Comparison of ENCODE assay signal across 9 cellular contexts in genomic region chr15:74307827-74308642, GRCh38. TPM values are rescaled to one million over a fixed set of nuclear protein-coding genes. Genes with fewer than 3 reads are reported as not detected.
DNase-seq lines count a peak whose midpoint lies in the region; ATAC-seq, FAIRE-seq and TF ChIP-seq lines count a peak whose summit lies in the region.
"Had no signal": no experiment of that assay in that cellular context is flagged by ENCODE, and none has a peak within 500 bp of the region (broad histone marks: within the 10 kb centered on the region; RNA-seq: fewer than 3 reads in every experiment).

No MANE protein-coding gene starts in this region.

- WGBS in heart left ventricle, 4 donors: 5 to 10% (median 8%) methylated on average over 15 to 18 of the region's 18 CpGs

- no peak for FAIRE-seq in H54 (lab: Jason Lieb, UNC)
- FAIRE-seq: islet of Langerhans had no signal

- no peak for TF ChIP-seq POLR2A in H54 (IDR thresholded peaks at IDR 0.05; ENCODE audit: low read depth, low read length)
- TF ChIP-seq POLR2A in heart left ventricle (IDR thresholded peaks at IDR 0.05): no peak

- no peaks in the 10 kb centered on the region for H3K4me1 Mint-ChIP-seq in activated naive CD8-positive, alpha-beta T cell treated with anti-CD3 and anti-CD28 coated beads for 36 hours

- intact Hi-C loops in heart left ventricle (cut with DNase I): loop anchor here (1.0 to 10.0 kb wide), 6 partner anchors 53 to 336 kb away; no protein-coding TSS in a partner anchor

- TF ChIP-seq CTCF in C4-2B (conservative IDR thresholded peaks at IDR 0.05) (peak; percentile 87), heart left ventricle (IDR thresholded peaks at IDR 0.05) (peak; percentile 47 to 78 (median 72))

- H3K36me3 ChIP-seq in heart left ventricle: no peaks in the 10 kb centered on the region

- H3K9me3 Mint-ChIP-seq in activated naive CD8-positive, alpha-beta T cell treated with anti-CD3 and anti-CD28 coated beads for 36 hours: no peaks in the 10 kb centered on the region

- no peak overlapping the region for H3K4me3 Mint-ChIP-seq in activated naive CD8-positive, alpha-beta T cell treated with anti-CD3 and anti-CD28 coated beads for 36 hours

- peaks cover 0 to 36% (median 12%) of the 10 kb centered on the region in 9 donors for H3K27me3 ChIP-seq in heart left ventricle

- peaks cover 31% of the 10 kb centered on the region for H3K27me3 Mint-ChIP-seq in activated naive CD8-positive, alpha-beta T cell treated with anti-CD3 and anti-CD28 coated beads for 36 hours

- H3K36me3 Mint-ChIP-seq in activated naive CD8-positive, alpha-beta T cell treated with anti-CD3 and anti-CD28 coated beads for 36 hours: no peaks in the 10 kb centered on the region

- H3K4me1 ChIP-seq in heart left ventricle: peaks cover 0 to 12% (median 0%) of the 10 kb centered on the region in 12 donors

- H3K27ac ChIP-seq in C4-2B (no peak overlapping the region), heart left ventricle (no peak overlapping the region)

- ATAC-seq in heart left ventricle (peak; percentile 78 to 91 (median 82)), HG03457 (IDR thresholded peaks at IDR 0.05; ENCODE audit: unreplicated experiment) (no peak), GM21576 (IDR thresholded peaks at IDR 0.05; ENCODE audit: unreplicated experiment) (no peak)

- H3K27ac Mint-ChIP-seq in activated naive CD8-positive, alpha-beta T cell treated with anti-CD3 and anti-CD28 coated beads for 36 hours: no peak overlapping the region

- DNase-seq in H54 (ENCODE audit: insufficient read length, low spot score) (peak; percentile 67), NCI-H345 treated with DMSO at 0.1 percent for 48 hours (lab: John Stamatoyannopoulos, UW; ENCODE audit: unreplicated experiment) (peak; percentile 44), heart left ventricle (peak in 4 of 5 donors; percentile 38 to 61 (median 50)), retina (peak; percentile 85)
- DNase-seq in activated naive CD8-positive, alpha-beta T cell treated with anti-CD3 and anti-CD28 coated beads for 36 hours: peak; percentile 36

- H3K9me3 ChIP-seq in heart left ventricle: no peaks in the 10 kb centered on the region

- no peak overlapping the region for H3K4me3 ChIP-seq in heart left ventricle

RNA-seq across cellular contexts. Expression of gene CYP11A1, which starts 59.4 kb away (rescaled TPM):
- under 1 TPM; 0.30 to 0.31 TPM for total RNA-seq in activated naive CD8-positive, alpha-beta T cell treated with anti-CD3 and anti-CD28 coated beads for 36 hours
- 1 to 10 TPM in 5 of 9 donors, under 1 TPM in 4; 0.09 to 3.4 (median 1.6) TPM for total RNA-seq in heart left ventricle
- under 1 TPM; 0.07 to 0.46 TPM for polyA plus RNA-seq in heart left ventricle

Comparison
In these comparisons a context has a peak if more than half of its experiments do, and no peak if none do; other contexts are left out.
1. ATAC-seq: peak in heart left ventricle (4 of 4); none in HG03457 (single experiment) and GM21576 (single experiment).
2. Peak in every context shown above with its lines, with median percentiles within 50 percentile points of each other: DNase-seq.